27 cellular contexts compared by ENCODE assay signal in genomic region chr12:53012928-53013327, GRCh38.
"Had no signal": no experiment of that assay in that cellular context is flagged by ENCODE, and none has a peak within 500 bp of the region (broad histone marks: within the 10 kb centered on the region; RNA-seq: fewer than 3 reads in every experiment).

No MANE protein-coding gene starts in this region.

- H3K9me3 Mint-ChIP-seq: dendritic cell treated with granulocyte-macrophage colony-stimulating factor and Interleukin-4, amounts not matched to agents 40 ng/mL and 50 ng/mL, for 4 days; T-cell; T-helper 2 cell treated with Interferon-gamma antibody and Interleukin-4, amounts not matched to agents 5 μg/mL and 100 μg/mL, for 36 hours; type B pancreatic cell had no signal

- H3K27ac Mint-ChIP-seq: dendritic cell treated with granulocyte-macrophage colony-stimulating factor and Interleukin-4, amounts not matched to agents 40 ng/mL and 50 ng/mL, for 4 days; T-cell; T-helper 2 cell treated with Interferon-gamma antibody and Interleukin-4, amounts not matched to agents 5 μg/mL and 100 μg/mL, for 36 hours; type B pancreatic cell had no signal

- H3K27ac ChIP-seq: adrenal gland, ascending aorta, brain microvascular endothelial cell, foreskin keratinocyte, parathyroid adenoma, testis, vagina had no signal

- H3K9me3 ChIP-seq: adrenal gland, ascending aorta, mucosa of descending colon, testis, vagina had no signal

- DNase-seq: activated CD4-positive, alpha-beta T cell treated with anti-CD3 and anti-CD28 coated beads, Interleukin-2, amount 50 U/mL, for 1 hour; activated CD8-positive, alpha-beta memory T cell treated with anti-CD3 and anti-CD28 coated beads, Interleukin-2, amount 50 U/mL, for 4 hours; activated gamma-delta T cell; activated naive CD4-positive, alpha-beta T cell treated with anti-CD3 and anti-CD28 coated beads, Interleukin-2, amount 50 U/mL, for 16 hours; adrenal gland; brain microvascular endothelial cell; caudate nucleus; effector CD4-positive, alpha-beta T cell; erythroblast; foreskin keratinocyte; glutamatergic neuron; hippocampal formation; mesenchymal stem cell; mucosa of descending colon; nucleus accumbens; right cardiac atrium; stimulated activated CD4-positive, alpha-beta T cell treated with anti-CD3 and anti-CD28 coated beads, Interleukin-12 subunit alpha, Interleukin-12 subunit beta, amount 100 ng/mL, for 4 hours; stimulated activated CD4-positive, alpha-beta T cell treated with anti-CD3 and anti-CD28 coated beads, Interleukin-4, amount 100 ng/mL, for 4 hours; T-cell; testis had no signal

- H3K4me3 ChIP-seq: adrenal gland, ascending aorta, mucosa of descending colon, testis, vagina had no signal

- H2AFZ ChIP-seq: parathyroid adenoma had no signal

- H3K27me3 ChIP-seq: adrenal gland, ascending aorta, brain microvascular endothelial cell, foreskin keratinocyte, testis, vagina had no signal

- H3K27me3 Mint-ChIP-seq: dendritic cell treated with granulocyte-macrophage colony-stimulating factor and Interleukin-4, amounts not matched to agents 40 ng/mL and 50 ng/mL, for 4 days; T-cell; type B pancreatic cell had no signal

- H3K9ac ChIP-seq: parathyroid adenoma had no signal

- H3K4me3 Mint-ChIP-seq: dendritic cell treated with granulocyte-macrophage colony-stimulating factor and Interleukin-4, amounts not matched to agents 40 ng/mL and 50 ng/mL, for 4 days; T-cell; T-helper 2 cell treated with Interferon-gamma antibody and Interleukin-4, amounts not matched to agents 5 μg/mL and 100 μg/mL, for 36 hours; type B pancreatic cell had no signal

- ATAC-seq: activated CD4-positive, CD25-positive, alpha-beta regulatory T cell treated with anti-CD3 and anti-CD28 coated beads, Interleukin-2, amount 50 U/mL, for 24 hours; foreskin keratinocyte; mucosa of descending colon; right cardiac atrium; T-cell had no signal
